In genomic region chr1:44842415-44842762, GRCh38 we compare ENCODE assay signal across 8 cellular contexts. TPM values are rescaled to one million over a fixed set of nuclear protein-coding genes. Genes with fewer than 3 reads are reported as not detected.
DNase-seq lines count a peak whose midpoint lies in the region; ATAC-seq and TF ChIP-seq lines count a peak whose summit lies in the region.

No MANE protein-coding gene starts in this region.

- H3K4me3 ChIP-seq in AG09309 (ENCODE audit: control insufficient read depth, low read depth, low read length) (peak overlapping the region; percentile 53), NT2/D1 (ENCODE audit: insufficient read length, low read depth) (peak overlapping the region; percentile 63), esophagus (ENCODE audit: low read depth in 1 of 2, low read length in 2 of 2) (peak overlapping the region; percentile 44 to 51)

- peaks cover 4% of the 10 kb centered on the region for H3K36me3 Mint-ChIP-seq in nephron progenitor cell (ENCODE audit: low read depth)

- H3K36me3 ChIP-seq in NT2/D1 (ENCODE audit: insufficient read depth, insufficient read length, low read length) (no peaks in the 10 kb centered on the region), esophagus (ENCODE audit: control insufficient read depth in 2 of 2, insufficient read depth in 2 of 2, low read length in 1 of 2) (no peaks in the 10 kb centered on the region)

- 58 to 60% methylated on average over 16 of the region's 16 CpGs for WGBS in esophagus, 2 donors

- H3K4me1 Mint-ChIP-seq in nephron progenitor cell, result peaks cover 14% of the 10 kb centered on the region

- DNase-seq in AG09309 (ENCODE audit: low read depth) (no peak), NT2/D1 (ENCODE audit: low read depth, low spot score) (no peak), nephron progenitor cell (no peak), NCI-H82 (lab: John Stamatoyannopoulos, UW) (no peak), NCI-H1694 treated with DMSO at 0.1 percent for 48 hours (lab: John Stamatoyannopoulos, UW) (no peak), GM03348 (ENCODE audit: low spot score) (no peak)

- H3K9ac ChIP-seq in NT2/D1 (ENCODE audit: insufficient read length, low read depth), result peak overlapping the region; percentile 76

- no peak for TF ChIP-seq CTCF in AG09309 (IDR thresholded peaks at IDR 0.05; ENCODE audit: control insufficient read depth, insufficient read depth, low read depth, low read length, missing control alignments)
- no peak for TF ChIP-seq CTCF in nephron progenitor cell (IDR thresholded peaks at IDR 0.05)

- H3K9me3 ChIP-seq in NT2/D1 (ENCODE audit: insufficient read depth, low read length) (no peaks in the 10 kb centered on the region), esophagus (ENCODE audit: control insufficient read depth in 2 of 2, insufficient read depth in 1 of 2, low read depth in 1 of 2, low read length in 1 of 2) (no peaks in the 10 kb centered on the region)

- H3K9me3 Mint-ChIP-seq in nephron progenitor cell, result peaks cover 3% of the 10 kb centered on the region

- H3K27ac Mint-ChIP-seq in nephron progenitor cell, result no peak overlapping the region

- peaks cover 26% of the 10 kb centered on the region for H3K27me3 Mint-ChIP-seq in nephron progenitor cell (ENCODE audit: low read depth, poor library complexity)

- no peak overlapping the region for H3K27ac ChIP-seq in esophagus (ENCODE audit: low read depth in 2 of 2, low read length in 1 of 2)

- H3K27me3 ChIP-seq in NT2/D1 (ENCODE audit: insufficient read depth, insufficient read length), result peaks cover 19% of the 10 kb centered on the region
- no peaks in the 10 kb centered on the region for H3K27me3 ChIP-seq in esophagus (ENCODE audit: control insufficient read depth in 1 of 2, insufficient read depth in 2 of 2, low read length in 2 of 2)

- peak overlapping the region; percentile 77 for H3K4me3 Mint-ChIP-seq in nephron progenitor cell

- peaks cover 8% of the 10 kb centered on the region for H3K4me1 ChIP-seq in NT2/D1 (ENCODE audit: insufficient read depth, insufficient read length)
- H3K4me1 ChIP-seq in esophagus (ENCODE audit: control insufficient read depth in 2 of 2, insufficient read depth in 2 of 2, low read length in 1 of 2), result peaks cover 0 to 3% of the 10 kb centered on the region in 2 donors

- ATAC-seq in GM21360 (IDR thresholded peaks at IDR 0.05; ENCODE audit: unreplicated experiment), result no peak

RNA-seq across cellular contexts. Expression of gene PTCH2, which starts 0.7 kb away (rescaled TPM):
- under 1 TPM; 0.34 to 0.71 TPM for polyA plus RNA-seq in esophagus

RNA-seq across cellular contexts. Expression of gene BTBD19, which starts 34.1 kb away (rescaled TPM):
- polyA plus RNA-seq in esophagus, result 1 to 10 TPM; 1.3 to 8.0 TPM

RNA-seq across cellular contexts. Expression of gene DYNLT4, which starts 35.2 kb away (rescaled TPM):
- under 1 TPM; 0.14 to 0.26 TPM for polyA plus RNA-seq in esophagus

RNA-seq across cellular contexts. Expression of gene PLK3, which starts 42.2 kb away (rescaled TPM):
- polyA plus RNA-seq in esophagus, result 10 to 100 TPM; 23.1 to 58.1 TPM

RNA-seq across cellular contexts. Expression of gene BEST4, which starts 54.4 kb away (rescaled TPM):
- under 1 TPM; 0.11 to 0.26 TPM for polyA plus RNA-seq in esophagus
